ENCODE assay signal across 29 cellular contexts in genomic region chr15:35491173-35491572, GRCh38.
"Had no signal": no experiment of that assay in that cellular context is flagged by ENCODE, and none has a peak within 500 bp of the region (broad histone marks: within the 10 kb centered on the region; RNA-seq: fewer than 3 reads in every experiment).

No MANE protein-coding gene starts in this region.

- H3K4me3 ChIP-seq: neural progenitor cell, ovary, right lobe of liver, skin epidermis, smooth muscle cell, spleen, suprapubic skin, testis, tibial artery, upper lobe of left lung, vagina had no signal

- H3K36me3 ChIP-seq: neural progenitor cell, ovary, right lobe of liver, upper lobe of left lung, vagina had no signal

- H3K27me3 ChIP-seq: neural progenitor cell, ovary, right lobe of liver, spleen, suprapubic skin, testis, tibial artery, upper lobe of left lung, vagina had no signal

- H3K27ac ChIP-seq: neural progenitor cell, ovary, parathyroid adenoma, psoas muscle, right lobe of liver, skin epidermis, spleen, suprapubic skin, testis, tibial artery, upper lobe of left lung, vagina had no signal

- FAIRE-seq: urothelium cell line had no signal

- ATAC-seq: natural killer cell; right cardiac atrium; right lobe of liver; stimulated activated memory B cell treated with anti-CD40 and anti-IgM and Interleukin-4, amounts not matched to agents 10 μg/mL and 1 μg/mL and 100 μg/mL, for 72 hours; stimulated activated naive CD8-positive, alpha-beta T cell treated with anti-CD3 and anti-CD28 coated beads, Interleukin-15, amount 100 ng/mL, for 72 hours; stimulated activated naive CD8-positive, alpha-beta T cell treated with anti-CD3 and anti-CD28 coated beads, Interleukin-15, Interleukin-2, amounts not matched to agents 100 U/mL and 50 U/mL, for 24 hours had no signal

- H3K4me1 ChIP-seq: neural progenitor cell, parathyroid adenoma, right lobe of liver, spleen, suprapubic skin, testis, tibial artery, upper lobe of left lung, vagina had no signal

- DNase-seq: natural killer cell; occipital lobe; ovary; posterior cingulate gyrus; psoas muscle; right cardiac atrium; right lobe of liver; spleen; stimulated activated CD4-positive, alpha-beta T cell treated with anti-CD3 and anti-CD28 coated beads, Interleukin-12 subunit alpha, Interleukin-12 subunit beta, amount 100 ng/mL, for 4 hours; stimulated activated CD4-positive, alpha-beta T cell treated with anti-CD3 and anti-CD28 coated beads, Interleukin-1b, Interleukin-23, amount 100 ng/mL, for 48 hours; stimulated activated CD4-positive, alpha-beta T cell treated with anti-CD3 and anti-CD28 coated beads, Interleukin-4, amount 100 ng/mL, for 1 hour; stimulated activated CD4-positive, alpha-beta T cell treated with anti-CD3 and anti-CD28 coated beads, Interleukin-4, amount 100 ng/mL, for 4 hours; stimulated activated CD8-positive, alpha-beta memory T cell treated with anti-CD3 and anti-CD28 coated beads, Interleukin-4, amount 100 ng/mL, for 48 hours; stimulated activated naive CD4-positive, alpha-beta T cell; stimulated activated naive CD8-positive, alpha-beta T cell treated with anti-CD3 and anti-CD28 coated beads, Interleukin-15, amount 100 ng/mL, for 72 hours; stimulated activated naive CD8-positive, alpha-beta T cell treated with anti-CD3 and anti-CD28 coated beads, Interleukin-15, Interleukin-2, amounts not matched to agents 100 U/mL and 50 U/mL, for 24 hours; substantia nigra; testis; tibial artery; trophoblast cell; upper lobe of left lung had no signal

- H3K9ac ChIP-seq: neural progenitor cell, parathyroid adenoma had no signal

- H3K9me3 ChIP-seq: psoas muscle, right lobe of liver, testis, vagina had no signal
